1 cellular context compared by ENCODE assay signal in genomic region chr22:25882366-25882765, GRCh38.
A peak's percentile ranks its signal among the peaks of the same experiment; 100 is the strongest.
TF ChIP-seq lines count a peak whose summit lies in the region.

No MANE protein-coding gene starts in this region.

TF ChIP-seq in HEK293, 187 proteins besides CTCF, POLR2A, EP300 and RAD21 (continued from another document):
- TF ChIP-seq PRDM2 (tag by site-specific recombination; IDR thresholded peaks at IDR 0.05; ENCODE audit: borderline replicate concordance), result no peak
- peak; percentile 49; the same call in 1 of the 2 replicates for TF ChIP-seq ZBTB21 (tag by site-specific recombination; IDR thresholded peaks at IDR 0.05)
- TF ChIP-seq ZNF660 (tag by site-specific recombination; IDR thresholded peaks at IDR 0.05), result 0 out of 2 replicates have a peak, but pooled peaks have one; percentile 53
- TF ChIP-seq GLI4 (tag by site-specific recombination; IDR thresholded peaks at IDR 0.05), result no peak
- peak; percentile 44; the same call in 1 of the 2 replicates for TF ChIP-seq ZNF629 (tag by site-specific recombination; IDR thresholded peaks at IDR 0.05)
- TF ChIP-seq SCRT2 (tag by site-specific recombination; IDR thresholded peaks at IDR 0.05), result peak; percentile 55
